ENCODE assay signal across 9 cellular contexts in the genomic region with DNA sequence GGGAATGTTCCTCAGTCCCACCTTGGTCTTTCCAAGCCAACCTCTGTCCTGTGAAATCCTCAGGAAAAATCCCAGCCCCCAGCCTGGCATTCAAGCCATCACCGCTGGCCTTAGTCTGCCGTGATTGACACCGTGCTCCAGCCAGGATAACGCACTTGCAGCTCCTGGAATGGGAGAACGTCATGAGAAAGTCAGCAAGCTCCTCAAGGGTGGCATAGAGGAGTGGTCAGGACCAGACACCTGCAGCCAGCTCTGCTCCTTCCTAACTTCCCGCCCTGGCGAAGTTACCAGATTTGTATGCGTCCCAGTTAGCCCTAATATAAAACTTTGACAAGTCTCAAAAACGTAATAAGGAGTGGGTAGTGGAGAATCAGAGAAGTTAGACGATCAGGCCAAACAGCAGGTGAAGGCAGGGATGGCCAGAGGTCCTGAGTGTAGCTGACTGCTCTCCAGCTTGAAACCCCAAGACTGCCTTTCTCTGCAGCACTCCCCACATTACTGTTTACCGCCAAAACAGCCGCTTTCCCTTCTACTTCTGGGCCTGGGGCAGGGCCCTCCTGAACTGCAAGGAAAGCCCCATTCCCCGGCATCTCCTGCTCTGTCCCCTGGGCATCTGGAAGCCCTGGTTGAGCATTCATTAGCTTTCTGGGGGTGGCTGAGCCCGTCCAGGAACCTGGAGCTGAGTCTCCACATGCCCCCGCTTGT. TPM values are rescaled to one million over a fixed set of nuclear protein-coding genes. Genes with fewer than 3 reads are reported as not detected.
DNase-seq lines count a peak whose midpoint lies in the region; ATAC-seq, FAIRE-seq and TF ChIP-seq lines count a peak whose summit lies in the region.
"Had no signal": no experiment of that assay in that cellular context is flagged by ENCODE, and none has a peak within 500 bp of the region (broad histone marks: within the 10 kb centered on the region; RNA-seq: fewer than 3 reads in every experiment).

No MANE protein-coding gene starts in this region.

- TF ChIP-seq RAD21 in A549 (conservative IDR thresholded peaks at IDR 0.05 in 1 of 2, IDR thresholded peaks at IDR 0.05 in 1 of 2) = no peak

- H3K27me3 ChIP-seq in HUES6 (ENCODE audit: control insufficient read depth, insufficient read depth, low read length) = peaks cover 43% of the 10 kb centered on the region

- peak overlapping the region; percentile 77 for H3K4me3 ChIP-seq in A549
- peak overlapping the region; percentile 51 for H3K4me3 ChIP-seq in HUES6 (ENCODE audit: low read depth, low read length)
- peak overlapping the region; percentile 25 for H3K4me3 ChIP-seq in mesodermal cell (ENCODE audit: extremely low read depth, insufficient read depth, low read length, poor library complexity, severe bottlenecking)

- CTCF ChIA-PET in A549 (lab: Yijun Ruan, JAX) = interaction anchor here (0.5 to 2.2 kb wide), 9 partner anchors 11 to 272 kb away, joined by 3 to 9 read pairs (median 4); no protein-coding TSS in a partner anchor

- H3K36me3 ChIP-seq in HUES6 (ENCODE audit: control insufficient read depth, insufficient read depth, low read length) (no peaks in the 10 kb centered on the region), mesodermal cell (ENCODE audit: control insufficient read depth, insufficient read depth, low read length) (peaks cover 14% of the 10 kb centered on the region)
- H3K36me3 ChIP-seq: colonic mucosa had no signal

- H3K4me2 ChIP-seq in A549 = peak overlapping the region; percentile 85

- H3K27ac ChIP-seq in A549 = peak overlapping the region; percentile 76 to 89; a peak in 5 of 6 replicates
- H3K27ac ChIP-seq in HUES6 (ENCODE audit: low read depth, low read length) = no peak overlapping the region
- peak overlapping the region; percentile 70 for H3K27ac ChIP-seq in cingulate gyrus (ENCODE audit: low read depth, low read length)
- no peak overlapping the region for H3K27ac ChIP-seq in mesodermal cell (ENCODE audit: low read depth, low read length, severe bottlenecking)
- H3K27ac ChIP-seq: colonic mucosa had no signal

- ATAC-seq in A549 (peak; percentile 52 to 56; a peak in 4 of 6 replicates), HG03520 (IDR thresholded peaks at IDR 0.05; ENCODE audit: unreplicated experiment) (no peak)

- POLR2A ChIA-PET in A549 (lab: Yijun Ruan, JAX) = interaction anchor here (0.9 to 2.6 kb wide), 2 partner anchors 33 to 367 kb away, joined by 4 to 7 read pairs; a partner anchor contains a TSS

- no peak for TF ChIP-seq POLR2A in A549 (IDR thresholded peaks at IDR 0.05; ENCODE audit: low read length)

- whole genome bisulfite sequencing in A549 (ENCODE audit: missing lambda C conversion rate) = 59% methylated on average over 15 of the region's 15 CpGs
- WGBS in mesodermal cell (ENCODE audit: insufficient coverage in 2 of 2), 2 experiments = 36 to 49% methylated on average over 8 to 12 of the region's 15 CpGs

- H3K4me1 ChIP-seq in A549 (peaks cover 18% of the 10 kb centered on the region), HUES6 (ENCODE audit: control insufficient read depth, insufficient read depth, low read length) (peaks cover 20% of the 10 kb centered on the region), mesodermal cell (ENCODE audit: control insufficient read depth, insufficient read depth, low read length, poor library complexity, severe bottlenecking) (peaks cover 29% of the 10 kb centered on the region)
- H3K4me1 ChIP-seq: colonic mucosa had no signal

- no peak for TF ChIP-seq CTCF in A549 (IDR thresholded peaks at IDR 0.05)

- no peaks in the 10 kb centered on the region for H3K9me3 ChIP-seq in A549
- H3K9me3 ChIP-seq in HUES6 (ENCODE audit: control insufficient read depth, insufficient read depth, low read depth, low read length) = no peaks in the 10 kb centered on the region
- no peaks in the 10 kb centered on the region for H3K9me3 ChIP-seq in mesodermal cell (ENCODE audit: control insufficient read depth, low read length)
- H3K9me3 ChIP-seq: colonic mucosa had no signal

- no peak overlapping the region for H3K9ac ChIP-seq in HUES6 (ENCODE audit: low read length)

- DNase-seq in A549 (ENCODE audit: low read depth in 1 of 2, low spot score in 1 of 2) (peak in 1 of 2 experiments; percentile 11), NCI-H82 treated with DMSO at 0.1 percent for 48 hours (lab: John Stamatoyannopoulos, UW; ENCODE audit: unreplicated experiment) (no peak), NOMO-1 (lab: John Stamatoyannopoulos, UW; ENCODE audit: unreplicated experiment in 2 of 2) (no peak), NCI-H2029 (lab: John Stamatoyannopoulos, UW) (no peak)
- DNase-seq: colonic mucosa had no signal

- no peak for TF ChIP-seq EP300 in A549 (IDR thresholded peaks at IDR 0.05)

- no peak for FAIRE-seq in A549 (lab: Jason Lieb, UNC)

TF ChIP-seq in A549, 52 proteins besides CTCF, POLR2A, EP300 and RAD21:
- TF ChIP-seq MAFK (IDR thresholded peaks at IDR 0.05; ENCODE audit: partially characterized antibody) = no peak
- no peak for TF ChIP-seq HOXA7 (CRISPR knock-in tag; IDR thresholded peaks at IDR 0.05)
- TF ChIP-seq, protein P1, sequence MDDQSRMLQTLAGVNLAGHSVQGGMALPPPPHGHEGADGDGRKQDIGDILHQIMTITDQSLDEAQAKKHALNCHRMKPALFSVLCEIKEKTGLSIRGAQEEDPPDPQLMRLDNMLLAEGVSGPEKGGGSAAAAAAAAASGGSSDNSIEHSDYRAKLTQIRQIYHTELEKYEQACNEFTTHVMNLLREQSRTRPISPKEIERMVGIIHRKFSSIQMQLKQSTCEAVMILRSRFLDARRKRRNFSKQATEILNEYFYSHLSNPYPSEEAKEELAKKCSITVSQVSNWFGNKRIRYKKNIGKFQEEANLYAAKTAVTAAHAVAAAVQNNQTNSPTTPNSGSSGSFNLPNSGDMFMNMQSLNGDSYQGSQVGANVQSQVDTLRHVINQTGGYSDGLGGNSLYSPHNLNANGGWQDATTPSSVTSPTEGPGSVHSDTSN (IDR thresholded peaks at IDR 0.05) = no peak
- no peak for TF ChIP-seq SREBF2 (IDR thresholded peaks at IDR 0.05)
- no peak for TF ChIP-seq MYC (IDR thresholded peaks at IDR 0.05; ENCODE audit: borderline replicate concordance, low read length)
- TF ChIP-seq, protein P2, sequence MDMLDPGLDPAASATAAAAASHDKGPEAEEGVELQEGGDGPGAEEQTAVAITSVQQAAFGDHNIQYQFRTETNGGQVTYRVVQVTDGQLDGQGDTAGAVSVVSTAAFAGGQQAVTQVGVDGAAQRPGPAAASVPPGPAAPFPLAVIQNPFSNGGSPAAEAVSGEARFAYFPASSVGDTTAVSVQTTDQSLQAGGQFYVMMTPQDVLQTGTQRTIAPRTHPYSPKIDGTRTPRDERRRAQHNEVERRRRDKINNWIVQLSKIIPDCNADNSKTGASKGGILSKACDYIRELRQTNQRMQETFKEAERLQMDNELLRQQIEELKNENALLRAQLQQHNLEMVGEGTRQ (IDR thresholded peaks at IDR 0.05) = no peak
- no peak for TF ChIP-seq ESRRA (IDR thresholded peaks at IDR 0.05; ENCODE audit: borderline replicate concordance, low read length)
- no peak for TF ChIP-seq FOXS1 (CRISPR knock-in tag; IDR thresholded peaks at IDR 0.05)
- no peak for TF ChIP-seq NR3C1 (IDR thresholded peaks at IDR 0.05)
- no peak for TF ChIP-seq MAZ (IDR thresholded peaks at IDR 0.05; ENCODE audit: borderline replicate concordance, low read depth, low read length)
- TF ChIP-seq JUN (IDR thresholded peaks at IDR 0.05) = no peak
- no peak for TF ChIP-seq HOXB5 (CRISPR knock-in tag; IDR thresholded peaks at IDR 0.05)
- no peak for TF ChIP-seq PHF8 (IDR thresholded peaks at IDR 0.05; ENCODE audit: borderline replicate concordance, low read depth)
- TF ChIP-seq BHLHE40 (IDR thresholded peaks at IDR 0.05; ENCODE audit: low read depth, low read length) = no peak

RNA-seq across cellular contexts. Expression of a gene that starts 1.3 kb away (rescaled TPM):
- polyA plus RNA-seq in A549 (2011; rRNA removed) (18.4 and 22.8 TPM in 2 replicates), A549 (2017; fragmentation: RNase III; extraction: RNeasy Plus Mini Kit Qiagen cat#74134 plus additional on column Dnase treatment) (11.9 to 21.8 TPM (median 20.8 TPM) in 3 replicates)
- polyA plus RNA-seq in A549 (2012; cell fraction: cytosol; rRNA removed) = 6.0 and 6.2 TPM in 2 replicates
- polyA plus RNA-seq in A549 (2012; cell fraction: nucleus; rRNA removed) = 9.6 and 10.7 TPM in 2 replicates
- polyA minus RNA-seq in A549 (2011; rRNA and poly(A)+ RNA removed) = 12.0 and 14.5 TPM in 2 replicates
- polyA plus RNA-seq in mesodermal cell (2013, experiment 1 of 2) = 118 TPM
- polyA plus RNA-seq in mesodermal cell (2013, experiment 2 of 2) = 111 TPM

Comparison
In these comparisons a context has a peak if more than half of its experiments do, and no peak if none do; other contexts are left out.
1. H3K27ac ChIP-seq: peak in A549 (2 of 2) and cingulate gyrus (single experiment); none in HUES6 (single experiment) and mesodermal cell (single experiment).
2. H3K4me3 ChIP-seq: peak in every context shown above with its lines; median percentile 77 in A549; 51 in HUES6; 25 in mesodermal cell.